Comparison of ENCODE assay signal across 1 cellular context in genomic region chr7:106102387-106102966, GRCh38.
TF ChIP-seq lines count a peak whose summit lies in the region.

No MANE protein-coding gene starts in this region.

TF ChIP-seq in K562, 482 proteins besides CTCF, POLR2A, EP300 and RAD21 (continues in another document):
- TF ChIP-seq THRB (CRISPR knock-in tag; conservative IDR thresholded peaks at IDR 0.05) (no peak), ZNF586 (CRISPR knock-in tag; conservative IDR thresholded peaks at IDR 0.05) (no peak), NONO (IDR thresholded peaks at IDR 0.05; ENCODE audit: low read depth in 2 of 2, low read length in 1 of 2) (no peak), SMC3 (conservative IDR thresholded peaks at IDR 0.05; ENCODE audit: insufficient read depth, low read depth, low read length) (no peak), ATF3 (IDR thresholded peaks at IDR 0.05) (no peak), ATF3 (CRISPR knock-in tag; conservative IDR thresholded peaks at IDR 0.05) (no peak), AFF1 (IDR thresholded peaks at IDR 0.05; ENCODE audit: low read depth in 1 of 2, partially characterized antibody in 2 of 2) (no peak), ZKSCAN3 (CRISPR knock-in tag; IDR thresholded peaks at IDR 0.05) (no peak), ZNF197 (CRISPR knock-in tag; IDR thresholded peaks at IDR 0.05; ENCODE audit: low read depth) (0 out of 2 replicates have a peak, but pooled peaks have one; percentile 37), ZNF165 (CRISPR knock-in tag; IDR thresholded peaks at IDR 0.05; ENCODE audit: borderline replicate concordance) (no peak), NUFIP1 (IDR thresholded peaks at IDR 0.05; ENCODE audit: partially characterized antibody) (no peak), CEBPB (tag; IDR thresholded peaks at IDR 0.05) (no peak), PHTF2 (CRISPR knock-in tag; IDR thresholded peaks at IDR 0.05) (no peak), ZNF124 (CRISPR knock-in tag; IDR thresholded peaks at IDR 0.05) (no peak), BRD4 (IDR thresholded peaks at IDR 0.05) (no peak), ZNF146 (CRISPR knock-in tag; IDR thresholded peaks at IDR 0.05; ENCODE audit: unreplicated experiment) (no peak), TEAD4 (IDR thresholded peaks at IDR 0.05; ENCODE audit: low read length) (peak; percentile 66), TEAD4 (CRISPR knock-in tag; IDR thresholded peaks at IDR 0.05; ENCODE audit: borderline replicate concordance) (no peak), TCF7 (IDR thresholded peaks at IDR 0.05; ENCODE audit: borderline replicate concordance) (no peak), ZNF282 (CRISPR knock-in tag; IDR thresholded peaks at IDR 0.05) (no peak), STAT6 (CRISPR knock-in tag; IDR thresholded peaks at IDR 0.05) (no peak), EHMT2 (IDR thresholded peaks at IDR 0.05) (peak; percentile 77; the same call in 1 of the 2 replicates), HNRNPL (IDR thresholded peaks at IDR 0.05; ENCODE audit: low read depth, low read length) (no peak), HEY1 (CRISPR knock-in tag; IDR thresholded peaks at IDR 0.05; ENCODE audit: borderline replicate concordance) (peak; percentile 93; the same call in 1 of the 2 replicates), HDAC8 (tag; IDR thresholded peaks at IDR 0.05) (no peak), PRDM10 (IDR thresholded peaks at IDR 0.05; ENCODE audit: partially characterized antibody) (no peak), MTA1 (IDR thresholded peaks at IDR 0.05; ENCODE audit: borderline replicate concordance) (no peak), PYGO2 (tag; IDR thresholded peaks at IDR 0.05) (no peak), NCOR1 (IDR thresholded peaks at IDR 0.05) (peak; percentile 43), PHF8 (IDR thresholded peaks at IDR 0.05; ENCODE audit: borderline replicate concordance, low read length) (no peak), ZNF23 (CRISPR knock-in tag; IDR thresholded peaks at IDR 0.05) (no peak), DEAF1 (CRISPR knock-in tag; IDR thresholded peaks at IDR 0.05) (no peak), RBM17 (IDR thresholded peaks at IDR 0.05; ENCODE audit: borderline replicate concordance, low read depth, low read length) (no peak), ZBTB1 (CRISPR knock-in tag; IDR thresholded peaks at IDR 0.05; ENCODE audit: borderline replicate concordance, low read depth) (no peak), THAP12 (CRISPR knock-in tag; IDR thresholded peaks at IDR 0.05) (no peak), CREM (IDR thresholded peaks at IDR 0.05; ENCODE audit: low read depth) (0 out of 2 replicates have a peak, but pooled peaks have one; percentile 6), HDAC1 (IDR thresholded peaks at IDR 0.05) (peak in 1 of 2 experiments; percentile 84; a peak in 2 of 4 replicates), TFAM (CRISPR knock-in tag; conservative IDR thresholded peaks at IDR 0.05) (no peak), ZNF431 (CRISPR knock-in tag; IDR thresholded peaks at IDR 0.05) (no peak), CAMTA2 (CRISPR knock-in tag; conservative IDR thresholded peaks at IDR 0.05) (no peak), IRF1 (CRISPR knock-in tag; IDR thresholded peaks at IDR 0.05; ENCODE audit: borderline replicate concordance) (no peak), DPF2 (IDR thresholded peaks at IDR 0.05) (peak; percentile 65), BCL6 (CRISPR knock-in tag; IDR thresholded peaks at IDR 0.05) (peak; percentile 52; the same call in 1 of the 2 replicates), PHB2 (IDR thresholded peaks at IDR 0.05; ENCODE audit: low read depth) (no peak), ARHGAP35 (IDR thresholded peaks at IDR 0.05; ENCODE audit: partially characterized antibody) (no peak), ZNF280B (CRISPR knock-in tag; IDR thresholded peaks at IDR 0.05) (no peak), MAZ (CRISPR knock-in tag; conservative IDR thresholded peaks at IDR 0.05 in 1 of 2, IDR thresholded peaks at IDR 0.05 in 1 of 2) (peak; percentile 15 to 51; a peak in 2 of 4 replicates), ARID1B (IDR thresholded peaks at IDR 0.05) (peak; percentile 80), ZSCAN29 (IDR thresholded peaks at IDR 0.05) (no peak), ZNF695 (CRISPR knock-in tag; IDR thresholded peaks at IDR 0.05) (no peak), ZNF232 (CRISPR knock-in tag; IDR thresholded peaks at IDR 0.05) (no peak)
